ENCODE assay signal across 18 cellular contexts in genomic region chr4:58560736-58561135, GRCh38.
"Had no signal": no experiment of that assay in that cellular context is flagged by ENCODE, and none has a peak within 500 bp of the region (broad histone marks: within the 10 kb centered on the region; RNA-seq: fewer than 3 reads in every experiment).

No MANE protein-coding gene starts in this region.

- H3K36me3 Mint-ChIP-seq: activated naive CD8-positive, alpha-beta T cell treated with anti-CD3 and anti-CD28 coated beads, Interleukin-2, amount 10 ng/mL, durations not matched to agents 7 days and 5 days; naive thymus-derived CD8-positive, alpha-beta T cell; stimulated activated effector memory CD8-positive, alpha-beta T cell treated with anti-CD3 and anti-CD28 coated beads, Interleukin-12 subunit alpha, Interleukin-12 subunit beta, amount 100 ng/mL, for 72 hours had no signal

- H3K27me3 Mint-ChIP-seq: activated naive CD8-positive, alpha-beta T cell treated with anti-CD3 and anti-CD28 coated beads, Interleukin-2, amount 10 ng/mL, durations not matched to agents 7 days and 5 days; naive thymus-derived CD8-positive, alpha-beta T cell; T-helper 17 cell had no signal

- H3K9me3 Mint-ChIP-seq: activated naive CD8-positive, alpha-beta T cell treated with anti-CD3 and anti-CD28 coated beads, Interleukin-2, amount 10 ng/mL, durations not matched to agents 7 days and 5 days; activated T-helper 1 cell treated with anti-CD3 and anti-CD28 coated beads, Interleukin-12 subunit alpha, Interleukin-12 subunit beta, Interleukin-2, Interleukin-4 antibody, amounts not matched to agents 30 ng/mL and 10 ng/mL and 1 ng/mL, durations not matched to agents 14 hours and 24 hours and 36 hours had no signal

- H3K36me3 ChIP-seq: brain microvascular endothelial cell, esophagus squamous epithelium, thyroid gland had no signal

- H3K4me1 ChIP-seq: esophagus squamous epithelium, thyroid gland had no signal

- FAIRE-seq: endothelial cell of umbilical vein, keratinocyte had no signal

- H3K27ac ChIP-seq: brain microvascular endothelial cell, esophagus squamous epithelium, thyroid gland had no signal

- DNase-seq: activated CD4-positive, alpha-beta T cell treated with anti-CD3 and anti-CD28 coated beads, Interleukin-2, amount 50 U/mL, for 1 hour; activated naive CD8-positive, alpha-beta T cell treated with anti-CD3 and anti-CD28 coated beads, Interleukin-2, amount 10 ng/mL, durations not matched to agents 7 days and 5 days; brain microvascular endothelial cell; cortex of kidney; effector CD8-positive, alpha-beta T cell; esophagus squamous epithelium; hippocampal formation; naive thymus-derived CD8-positive, alpha-beta T cell; nucleus accumbens; posterior cingulate gyrus; retina; T-helper 17 cell; thyroid gland had no signal

- H3K4me3 ChIP-seq: esophagus squamous epithelium, thyroid gland had no signal

- H3K4me3 Mint-ChIP-seq: activated naive CD8-positive, alpha-beta T cell treated with anti-CD3 and anti-CD28 coated beads, Interleukin-2, amount 10 ng/mL, durations not matched to agents 7 days and 5 days; activated T-helper 1 cell treated with anti-CD3 and anti-CD28 coated beads, Interleukin-12 subunit alpha, Interleukin-12 subunit beta, Interleukin-2, Interleukin-4 antibody, amounts not matched to agents 30 ng/mL and 10 ng/mL and 1 ng/mL, durations not matched to agents 14 hours and 24 hours and 36 hours; naive thymus-derived CD8-positive, alpha-beta T cell; stimulated activated effector memory CD8-positive, alpha-beta T cell treated with anti-CD3 and anti-CD28 coated beads, Interleukin-12 subunit alpha, Interleukin-12 subunit beta, amount 100 ng/mL, for 72 hours; T-helper 17 cell had no signal

- ATAC-seq: left lobe of liver; naive thymus-derived CD8-positive, alpha-beta T cell; stimulated activated effector memory CD8-positive, alpha-beta T cell treated with anti-CD3 and anti-CD28 coated beads, Interleukin-12 subunit alpha, Interleukin-12 subunit beta, amount 100 ng/mL, for 72 hours; T-helper 17 cell had no signal

- H3K9me3 ChIP-seq: esophagus squamous epithelium, thyroid gland had no signal

- H3K27me3 ChIP-seq: brain microvascular endothelial cell, esophagus squamous epithelium, thyroid gland had no signal

- H3K27ac Mint-ChIP-seq: activated naive CD8-positive, alpha-beta T cell treated with anti-CD3 and anti-CD28 coated beads, Interleukin-2, amount 10 ng/mL, durations not matched to agents 7 days and 5 days; activated T-helper 1 cell treated with anti-CD3 and anti-CD28 coated beads, Interleukin-12 subunit alpha, Interleukin-12 subunit beta, Interleukin-2, Interleukin-4 antibody, amounts not matched to agents 30 ng/mL and 10 ng/mL and 1 ng/mL, durations not matched to agents 14 hours and 24 hours and 36 hours; naive thymus-derived CD8-positive, alpha-beta T cell; stimulated activated effector memory CD8-positive, alpha-beta T cell treated with anti-CD3 and anti-CD28 coated beads, Interleukin-12 subunit alpha, Interleukin-12 subunit beta, amount 100 ng/mL, for 72 hours; T-helper 17 cell had no signal

- H3K4me1 Mint-ChIP-seq: activated naive CD8-positive, alpha-beta T cell treated with anti-CD3 and anti-CD28 coated beads, Interleukin-2, amount 10 ng/mL, durations not matched to agents 7 days and 5 days; naive thymus-derived CD8-positive, alpha-beta T cell; stimulated activated effector memory CD8-positive, alpha-beta T cell treated with anti-CD3 and anti-CD28 coated beads, Interleukin-12 subunit alpha, Interleukin-12 subunit beta, amount 100 ng/mL, for 72 hours; T-helper 17 cell had no signal
